Comparison of ENCODE assay signal across 25 cellular contexts in genomic region chr20:58837717-58838116, GRCh38. TPM values are rescaled to one million over a fixed set of nuclear protein-coding genes. Genes with fewer than 3 reads are reported as not detected.
"Had no signal": no experiment of that assay in that cellular context is flagged by ENCODE, and none has a peak within 500 bp of the region (broad histone marks: within the 10 kb centered on the region; RNA-seq: fewer than 3 reads in every experiment).

No MANE protein-coding gene starts in this region.

- H3K4me3 Mint-ChIP-seq: activated CD4-positive, alpha-beta memory T cell treated with anti-CD3 and anti-CD28 coated beads for 36 hours; activated naive CD4-positive, alpha-beta T cell treated with anti-CD3 and anti-CD28 coated beads for 36 hours; activated T-helper 1 cell treated with anti-CD3 and anti-CD28 coated beads, Interleukin-12 subunit alpha, Interleukin-12 subunit beta, Interleukin-2, Interleukin-4 antibody, amounts not matched to agents 30 ng/mL and 10 ng/mL and 1 ng/mL, durations not matched to agents 14 hours and 24 hours and 36 hours; endodermal cell; mesothelial cell of epicardium; naive B cell; stimulated activated naive B cell treated with anti-CD40 and anti-IgM and Interleukin-4, amounts not matched to agents 10 μg/mL and 1 μg/mL and 100 μg/mL, for 72 hours; T-cell; T-helper 2 cell treated with Interferon-gamma antibody and Interleukin-4, amounts not matched to agents 5 μg/mL and 100 μg/mL, for 36 hours had no signal

- H3K9me3 ChIP-seq: right atrium auricular region, tibial nerve had no signal

- H3K27ac Mint-ChIP-seq: activated CD4-positive, alpha-beta memory T cell treated with anti-CD3 and anti-CD28 coated beads for 36 hours; activated naive CD4-positive, alpha-beta T cell treated with anti-CD3 and anti-CD28 coated beads for 36 hours; activated T-helper 1 cell treated with anti-CD3 and anti-CD28 coated beads, Interleukin-12 subunit alpha, Interleukin-12 subunit beta, Interleukin-2, Interleukin-4 antibody, amounts not matched to agents 30 ng/mL and 10 ng/mL and 1 ng/mL, durations not matched to agents 14 hours and 24 hours and 36 hours; endodermal cell; mesothelial cell of epicardium; naive B cell; stimulated activated naive B cell treated with anti-CD40 and anti-IgM and Interleukin-4, amounts not matched to agents 10 μg/mL and 1 μg/mL and 100 μg/mL, for 72 hours; T-cell; T-helper 2 cell treated with Interferon-gamma antibody and Interleukin-4, amounts not matched to agents 5 μg/mL and 100 μg/mL, for 36 hours had no signal

- H3K36me3 Mint-ChIP-seq: activated CD4-positive, alpha-beta memory T cell treated with anti-CD3 and anti-CD28 coated beads for 36 hours; naive B cell; T-cell had no signal

- ATAC-seq: esophagus mucosa; stimulated activated naive B cell treated with anti-CD40 and anti-IgM and Interleukin-4, amounts not matched to agents 10 μg/mL and 1 μg/mL and 100 μg/mL, for 72 hours had no signal

- DNase-seq: activated CD4-positive, alpha-beta memory T cell treated with anti-CD3 and anti-CD28 coated beads for 36 hours; activated CD4-positive, alpha-beta T cell treated with anti-CD3 and anti-CD28 coated beads for 4 hours; activated effector memory CD4-positive, alpha-beta T cell treated with anti-CD3 and anti-CD28 coated beads, Interleukin-2, amount 50 U/mL, for 16 hours; activated naive CD4-positive, alpha-beta T cell treated with anti-CD3 and anti-CD28 coated beads for 36 hours; activated T-cell treated with anti-CD3 and anti-CD28 coated beads for 4 hours; amygdala; caudate nucleus; endodermal cell; foreskin fibroblast; head of caudate nucleus; hippocampal formation; kidney; naive B cell; stimulated activated CD4-positive, alpha-beta T cell treated with anti-CD3 and anti-CD28 coated beads, Interleukin-1b, Interleukin-23, amount 100 ng/mL, for 48 hours; stimulated activated CD4-positive, alpha-beta T cell treated with anti-CD3 and anti-CD28 coated beads, Interleukin-4, amount 100 ng/mL, for 4 hours; stimulated activated CD8-positive, alpha-beta memory T cell treated with anti-CD3 and anti-CD28 coated beads, Interleukin-4, amount 100 ng/mL, for 48 hours; stimulated activated naive B cell treated with anti-CD40 and anti-IgM and Interleukin-4, amounts not matched to agents 10 μg/mL and 1 μg/mL and 100 μg/mL, for 72 hours; T-cell had no signal

- H3K9me3 Mint-ChIP-seq: activated CD4-positive, alpha-beta memory T cell treated with anti-CD3 and anti-CD28 coated beads for 36 hours; activated naive CD4-positive, alpha-beta T cell treated with anti-CD3 and anti-CD28 coated beads for 36 hours; activated T-helper 1 cell treated with anti-CD3 and anti-CD28 coated beads, Interleukin-12 subunit alpha, Interleukin-12 subunit beta, Interleukin-2, Interleukin-4 antibody, amounts not matched to agents 30 ng/mL and 10 ng/mL and 1 ng/mL, durations not matched to agents 14 hours and 24 hours and 36 hours; endodermal cell; mesothelial cell of epicardium; naive B cell; stimulated activated naive B cell treated with anti-CD40 and anti-IgM and Interleukin-4, amounts not matched to agents 10 μg/mL and 1 μg/mL and 100 μg/mL, for 72 hours; T-cell; T-helper 2 cell treated with Interferon-gamma antibody and Interleukin-4, amounts not matched to agents 5 μg/mL and 100 μg/mL, for 36 hours had no signal

RNA-seq across cellular contexts. Expression of gene GNAS-AS1, which starts 13.0 kb away (rescaled TPM):
- total RNA-seq: right atrium auricular region had no signal
- polyA plus RNA-seq: smooth muscle cell had no signal
